Comparison of ENCODE assay signal across 8 cellular contexts in genomic region chr2:164697688-164698290, GRCh38.
DNase-seq lines count a peak whose midpoint lies in the region; ATAC-seq and TF ChIP-seq lines count a peak whose summit lies in the region.

No MANE protein-coding gene starts in this region.

- no peaks in the 10 kb centered on the region for H3K9me3 ChIP-seq in adrenal gland (replicated peaks in 1 of 3)

- peaks cover 5% of the 10 kb centered on the region for H3K4me1 Mint-ChIP-seq in memory B cell

- peak overlapping the region; percentile 6 for H3K27ac Mint-ChIP-seq in memory B cell

- no peaks in the 10 kb centered on the region for H3K9me3 Mint-ChIP-seq in memory B cell

- H3K36me3 Mint-ChIP-seq in memory B cell = peaks cover 32% of the 10 kb centered on the region

- DNase-seq in GM06990 (ENCODE audit: extremely low read depth, insufficient read length) (no peak), adrenal gland (no peak), memory B cell (ENCODE audit: low spot score in 2 of 2) (no peak), EL (no peak), middle frontal gyrus (ENCODE audit: extremely low spot score, low spot score) (no peak), mesenteric fat pad (ENCODE audit: low spot score) (no peak)

- ATAC-seq in HG03469 (IDR thresholded peaks at IDR 0.05; ENCODE audit: unreplicated experiment) (peak; percentile 44), memory B cell (ENCODE audit: low read depth) (peak; percentile 51), GM18498 (IDR thresholded peaks at IDR 0.05; ENCODE audit: unreplicated experiment) (no peak)

- no peak overlapping the region for H3K4me3 Mint-ChIP-seq in memory B cell

- H3K36me3 ChIP-seq in GM06990 (ENCODE audit: control insufficient read depth, insufficient read depth, low read length) (no peaks in the 10 kb centered on the region), adrenal gland (replicated peaks in 1 of 2) (peaks cover 0 to 29% of the 10 kb centered on the region in 2 donors)

- H3K27ac ChIP-seq in adrenal gland = no peak overlapping the region

- H3K4me3 ChIP-seq in GM06990 (replicated peaks; ENCODE audit: low read depth, low read length) (no peak overlapping the region), adrenal gland (no peak overlapping the region)

- peak; percentile 45 for TF ChIP-seq CTCF in GM06990 (IDR thresholded peaks at IDR 0.05; ENCODE audit: insufficient read depth, low read length, poor library complexity, severe bottlenecking)
- TF ChIP-seq CTCF in adrenal gland (IDR thresholded peaks at IDR 0.05) = peak; percentile 10 to 48 (median 26)

- TF ChIP-seq POLR2A in adrenal gland (IDR thresholded peaks at IDR 0.05) = no peak

- H3K4me1 ChIP-seq in adrenal gland (replicated peaks in 1 of 2) = no peaks in the 10 kb centered on the region

- H3K27me3 ChIP-seq in GM06990 (replicated peaks; ENCODE audit: control insufficient read depth, insufficient read depth, low read length) (no peaks in the 10 kb centered on the region), adrenal gland (no peaks in the 10 kb centered on the region)

- H3K27me3 Mint-ChIP-seq in memory B cell = no peaks in the 10 kb centered on the region

- intact Hi-C loops in adrenal gland (cut with DNase I) = no loop called here

- WGBS in adrenal gland, 4 donors = 64 to 89% (median 76%) methylated on average over 2 of the region's 2 CpGs
